ENCODE assay signal across 12 cellular contexts in the genomic region with DNA sequence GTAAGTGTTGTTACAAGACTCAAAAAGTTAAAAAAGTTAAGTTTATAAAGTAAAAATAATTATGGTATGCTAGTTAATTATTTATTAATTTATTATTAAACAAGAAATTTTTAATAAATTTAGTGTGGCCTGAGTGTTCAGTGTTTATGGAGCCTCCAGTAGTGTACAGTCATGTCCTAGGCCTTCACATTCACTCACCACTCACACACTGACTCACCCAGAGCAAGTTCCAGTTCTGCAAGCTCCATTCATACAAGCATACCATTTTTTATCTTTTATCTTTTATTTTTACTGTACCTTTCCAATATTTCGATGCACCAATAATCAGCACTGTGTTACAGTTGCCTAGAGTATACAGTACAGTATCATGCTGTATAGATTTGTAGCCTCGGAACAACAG.
DNase-seq lines count a peak whose midpoint lies in the region; ATAC-seq and TF ChIP-seq lines count a peak whose summit lies in the region.
"Had no signal": no experiment of that assay in that cellular context is flagged by ENCODE, and none has a peak within 500 bp of the region (broad histone marks: within the 10 kb centered on the region; RNA-seq: fewer than 3 reads in every experiment).

No MANE protein-coding gene starts in this region.

- no peak overlapping the region for H2AK5ac ChIP-seq in IMR-90 (ENCODE audit: low read depth, low read length)

- H3K27me3 ChIP-seq in IMR-90 (ENCODE audit: control insufficient read depth, insufficient read depth, low read length) (no peaks in the 10 kb centered on the region), foreskin keratinocyte (no peaks in the 10 kb centered on the region)
- H3K27me3 ChIP-seq: BLaER1 treated with 17β-estradiol and CSF1 and Interleukin-3, amounts not matched to agents 10 nM and 100 nM had no signal

- H3K56ac ChIP-seq in IMR-90 (ENCODE audit: extremely low read depth, insufficient read depth, low read length) = no peak overlapping the region

- no peak overlapping the region for H3K4me3 ChIP-seq in IMR-90 (ENCODE audit: insufficient read depth, low read depth, low read length)
- H3K4me3 ChIP-seq in choroid plexus epithelial cell (ENCODE audit: low read depth, low read length) = no peak overlapping the region
- H3K4me3 ChIP-seq: BLaER1 treated with 17β-estradiol and CSF1 and Interleukin-3, amounts not matched to agents 10 nM and 100 nM had no signal

- no peak for TF ChIP-seq CTCF in IMR-90 (conservative IDR thresholded peaks at IDR 0.05; ENCODE audit: low read depth, low read length)
- TF ChIP-seq CTCF in choroid plexus epithelial cell (conservative IDR thresholded peaks at IDR 0.05; ENCODE audit: low read depth, low read length) = no peak
- TF ChIP-seq CTCF in foreskin keratinocyte (conservative IDR thresholded peaks at IDR 0.05) = no peak

- no peaks in the 10 kb centered on the region for H3K4me1 ChIP-seq in IMR-90 (ENCODE audit: control insufficient read depth, insufficient read depth, low read length)
- no peaks in the 10 kb centered on the region for H3K4me1 ChIP-seq in foreskin keratinocyte

- H3K4ac ChIP-seq in IMR-90 (ENCODE audit: low read depth, low read length) = no peak overlapping the region

- no peaks in the 10 kb centered on the region for H4K20me1 ChIP-seq in IMR-90 (ENCODE audit: insufficient read depth, low read length)
- H4K20me1 ChIP-seq: BLaER1 treated with 17β-estradiol and CSF1 and Interleukin-3, amounts not matched to agents 10 nM and 100 nM had no signal

- H3K14ac ChIP-seq in IMR-90 (replicated peaks; ENCODE audit: low read depth, low read length) = no peak overlapping the region

- no peak overlapping the region for H2BK120ac ChIP-seq in IMR-90 (ENCODE audit: low read depth, low read length)

- no peak overlapping the region for H3K9ac ChIP-seq in IMR-90 (ENCODE audit: low read depth, low read length)
- H3K9ac ChIP-seq: BLaER1 treated with 17β-estradiol and CSF1 and Interleukin-3, amounts not matched to agents 10 nM and 100 nM had no signal

- H3K18ac ChIP-seq in IMR-90 (ENCODE audit: low read depth, low read length) = no peak overlapping the region

- no peak overlapping the region for H2BK15ac ChIP-seq in IMR-90 (ENCODE audit: low read depth, low read length)

- no peak overlapping the region for H4K91ac ChIP-seq in IMR-90 (ENCODE audit: insufficient read depth, low read depth, low read length)

- no CpG with 5 or more reads among the region's 2 CpGs for WGBS in IMR-90 (ENCODE audit: extremely low coverage in 2 of 2, insufficient read length in 1 of 2), 2 experiments

- no peak overlapping the region for H2AFZ ChIP-seq in IMR-90 (replicated peaks; ENCODE audit: low read length, poor library complexity)

- intact Hi-C loops in IMR-90 (cut with micrococcal nuclease) = no loop called here

- H2AK9ac ChIP-seq in IMR-90 (replicated peaks; ENCODE audit: low read depth, low read length, poor library complexity) = no peak overlapping the region

- H3K27ac ChIP-seq in IMR-90 (ENCODE audit: insufficient read depth, low read length) = no peak overlapping the region
- no peak overlapping the region for H3K27ac ChIP-seq in foreskin keratinocyte
- no peak overlapping the region for H3K27ac ChIP-seq in caudate nucleus (ENCODE audit: low read depth, low read length)
- H3K27ac ChIP-seq: BLaER1 treated with 17β-estradiol and CSF1 and Interleukin-3, amounts not matched to agents 10 nM and 100 nM had no signal

- ATAC-seq in IMR-90 (ENCODE audit: low read depth) (peak; percentile 29; the same call in 1 of the 2 replicates), foreskin keratinocyte (peak; percentile 48), HG03108 (IDR thresholded peaks at IDR 0.05; ENCODE audit: unreplicated experiment) (no peak)
- ATAC-seq: HCT116 had no signal

- peaks cover under 1% of the 10 kb centered on the region; the same call in 1 of the 2 replicates for H3K9me3 ChIP-seq in IMR-90 (ENCODE audit: control insufficient read depth, insufficient read depth, low read length)

- POLR2A ChIA-PET in IMR-90 (lab: Charles Lee; ENCODE audit: unreplicated experiment) = no interaction called here

- dilution Hi-C loops in IMR-90 (cut with HindIII; ENCODE audit: low sequenced_read_pairs, unreplicated experiment) = no loop called here

- no peaks in the 10 kb centered on the region for H3K9me1 ChIP-seq in IMR-90 (ENCODE audit: insufficient read depth, low read length)

- no peak overlapping the region for H3K23ac ChIP-seq in IMR-90 (ENCODE audit: low read depth, low read length)

- no peak for TF ChIP-seq POLR2A in IMR-90 (IDR thresholded peaks at IDR 0.05; ENCODE audit: low read depth, low read length)

- H3K36me3 ChIP-seq in IMR-90 (ENCODE audit: control insufficient read depth, insufficient read depth, low read length) = no peaks in the 10 kb centered on the region
- H3K36me3 ChIP-seq: BLaER1 treated with 17β-estradiol and CSF1 and Interleukin-3, amounts not matched to agents 10 nM and 100 nM had no signal

- H2BK5ac ChIP-seq in IMR-90 (ENCODE audit: low read depth, low read length, poor library complexity, severe bottlenecking) = no peak overlapping the region

- CTCF ChIA-PET in IMR-90 (lab: Yijun Ruan, JAX) = no interaction called here

- no TSS peak for BruUV-seq in IMR-90 (replicated peaks; lab: Mats Ljungman, UMichigan)

- no peak overlapping the region for H4K8ac ChIP-seq in IMR-90 (ENCODE audit: low read depth in 2 of 2, low read length in 2 of 2)

- no peaks in the 10 kb centered on the region for H3K79me1 ChIP-seq in IMR-90 (ENCODE audit: low read depth in 1 of 2, low read length in 2 of 2)

- H3K4me2 ChIP-seq in IMR-90 (ENCODE audit: low read depth, low read length) = no peak overlapping the region
- H3K4me2 ChIP-seq: BLaER1 treated with 17β-estradiol and CSF1 and Interleukin-3, amounts not matched to agents 10 nM and 100 nM had no signal

- peak; percentile 23 for DNase-seq in IMR-90
- DNase-seq in choroid plexus epithelial cell (ENCODE audit: low read depth) = peak; percentile 18
- peak in 1 of 2 donors; percentile 13 for DNase-seq in foreskin keratinocyte
- DNase-seq in stromal cell of bone marrow (ENCODE audit: low read depth) = peak; percentile 34
- DNase-seq in caudate nucleus (lab: John Stamatoyannopoulos, UW) = no peak
- DNase-seq in activated CD4-positive, CD25-positive, alpha-beta regulatory T cell treated with anti-CD3 and anti-CD28 coated beads, Interleukin-2, amount 50 U/mL, for 72 hours = no peak
- DNase-seq: ACHN; CD4-positive, CD25-positive, alpha-beta regulatory T cell; DMS53 had no signal

- no peak overlapping the region for H4K5ac ChIP-seq in IMR-90 (ENCODE audit: low read depth, low read length)

- in situ Hi-C loops in IMR-90 (cut with MboI; ENCODE audit: low sequenced_read_pairs) = no loop called here

- no peak overlapping the region for H2BK20ac ChIP-seq in IMR-90 (ENCODE audit: low read depth, low read length)

- no peak for TF ChIP-seq RAD21 in IMR-90 (IDR thresholded peaks at IDR 0.05; ENCODE audit: low read length)

TF ChIP-seq in IMR-90, 13 proteins besides CTCF, POLR2A, EP300 and RAD21:
- no peak for TF ChIP-seq BHLHE40 (IDR thresholded peaks at IDR 0.05; ENCODE audit: low read depth, low read length)
- no peak for TF ChIP-seq NFE2L2 (IDR thresholded peaks at IDR 0.05; ENCODE audit: low read depth, low read length)
- TF ChIP-seq RCOR1 (IDR thresholded peaks at IDR 0.05; ENCODE audit: insufficient replicate concordance, low read length) = no peak
- no peak for TF ChIP-seq MAZ (IDR thresholded peaks at IDR 0.05; ENCODE audit: borderline replicate concordance, low read depth, low read length)
- TF ChIP-seq, protein P1, sequence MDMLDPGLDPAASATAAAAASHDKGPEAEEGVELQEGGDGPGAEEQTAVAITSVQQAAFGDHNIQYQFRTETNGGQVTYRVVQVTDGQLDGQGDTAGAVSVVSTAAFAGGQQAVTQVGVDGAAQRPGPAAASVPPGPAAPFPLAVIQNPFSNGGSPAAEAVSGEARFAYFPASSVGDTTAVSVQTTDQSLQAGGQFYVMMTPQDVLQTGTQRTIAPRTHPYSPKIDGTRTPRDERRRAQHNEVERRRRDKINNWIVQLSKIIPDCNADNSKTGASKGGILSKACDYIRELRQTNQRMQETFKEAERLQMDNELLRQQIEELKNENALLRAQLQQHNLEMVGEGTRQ (IDR thresholded peaks at IDR 0.05; ENCODE audit: low read depth, low read length) = no peak
- TF ChIP-seq RFX5 (IDR thresholded peaks at IDR 0.05; ENCODE audit: low read depth, low read length) = no peak
- no peak for TF ChIP-seq MXI1 (IDR thresholded peaks at IDR 0.05; ENCODE audit: borderline replicate concordance, low read depth, low read length)
- TF ChIP-seq FOS (IDR thresholded peaks at IDR 0.05; ENCODE audit: low read depth, low read length) = no peak
- no peak for TF ChIP-seq CEBPB (IDR thresholded peaks at IDR 0.05; ENCODE audit: low read depth, low read length)
- TF ChIP-seq, protein P2, sequence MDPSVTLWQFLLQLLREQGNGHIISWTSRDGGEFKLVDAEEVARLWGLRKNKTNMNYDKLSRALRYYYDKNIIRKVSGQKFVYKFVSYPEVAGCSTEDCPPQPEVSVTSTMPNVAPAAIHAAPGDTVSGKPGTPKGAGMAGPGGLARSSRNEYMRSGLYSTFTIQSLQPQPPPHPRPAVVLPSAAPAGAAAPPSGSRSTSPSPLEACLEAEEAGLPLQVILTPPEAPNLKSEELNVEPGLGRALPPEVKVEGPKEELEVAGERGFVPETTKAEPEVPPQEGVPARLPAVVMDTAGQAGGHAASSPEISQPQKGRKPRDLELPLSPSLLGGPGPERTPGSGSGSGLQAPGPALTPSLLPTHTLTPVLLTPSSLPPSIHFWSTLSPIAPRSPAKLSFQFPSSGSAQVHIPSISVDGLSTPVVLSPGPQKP (IDR thresholded peaks at IDR 0.05; ENCODE audit: borderline replicate concordance, low read depth, low read length) = no peak
- TF ChIP-seq MAFK (IDR thresholded peaks at IDR 0.05; ENCODE audit: low read depth, low read length) = no peak
- no peak for TF ChIP-seq CHD1 (IDR thresholded peaks at IDR 0.05; ENCODE audit: low read depth, low read length)
- TF ChIP-seq SMC3 (IDR thresholded peaks at IDR 0.05; ENCODE audit: low read depth, low read length) = no peak

Comparison
In these comparisons a context has a peak if more than half of its experiments do, and no peak if none do; other contexts are left out.
1. DNase-seq: peak in IMR-90 (single experiment), choroid plexus epithelial cell (single experiment) and stromal cell of bone marrow (single experiment); none in caudate nucleus (0 of 61) and activated CD4-positive, CD25-positive, alpha-beta regulatory T cell treated with anti-CD3 and anti-CD28 coated beads, Interleukin-2, amount 50 U/mL, for 72 hours (single experiment).